ENCODE assay signal across 22 cellular contexts in genomic region chr6:15153191-15153590, GRCh38.
"Had no signal": no experiment of that assay in that cellular context is flagged by ENCODE, and none has a peak within 500 bp of the region (broad histone marks: within the 10 kb centered on the region; RNA-seq: fewer than 3 reads in every experiment).

No MANE protein-coding gene starts in this region.

- H3K27ac Mint-ChIP-seq: natural killer cell treated with Interleukin-12 subunit alpha and Interleukin-12 subunit beta and Interleukin-15 and Interleukin-18, amount 100 ng/mL, for 72 hours; neural progenitor cell; progenitor cell of endocrine pancreas had no signal

- H3K9me3 Mint-ChIP-seq: effector memory CD8-positive, alpha-beta T cell; memory B cell; natural killer cell treated with Interleukin-12 subunit alpha and Interleukin-12 subunit beta and Interleukin-15 and Interleukin-18, amount 100 ng/mL, for 72 hours; neural progenitor cell had no signal

- H3K27me3 Mint-ChIP-seq: natural killer cell treated with Interleukin-12 subunit alpha and Interleukin-12 subunit beta and Interleukin-15 and Interleukin-18, amount 100 ng/mL, for 72 hours had no signal

- H3K4me3 Mint-ChIP-seq: effector memory CD8-positive, alpha-beta T cell; memory B cell; natural killer cell treated with Interleukin-12 subunit alpha and Interleukin-12 subunit beta and Interleukin-15 and Interleukin-18, amount 100 ng/mL, for 72 hours; neural progenitor cell had no signal

- H3K4me3 ChIP-seq: esophagus squamous epithelium, heart left ventricle, hepatocyte, lung, neural progenitor cell, right lobe of liver, smooth muscle cell, stomach, thyroid gland, vagina had no signal

- H3K36me3 Mint-ChIP-seq: memory B cell; natural killer cell treated with Interleukin-12 subunit alpha and Interleukin-12 subunit beta and Interleukin-15 and Interleukin-18, amount 100 ng/mL, for 72 hours; neural progenitor cell had no signal

- DNase-seq: cortex of kidney; effector memory CD8-positive, alpha-beta T cell; esophagus squamous epithelium; heart left ventricle; kidney; right lobe of liver; stimulated activated CD4-positive, alpha-beta T cell treated with anti-CD3 and anti-CD28 coated beads, Interleukin-12 subunit alpha, Interleukin-12 subunit beta, amount 100 ng/mL, for 4 hours; stimulated activated CD4-positive, alpha-beta T cell treated with anti-CD3 and anti-CD28 coated beads, Interleukin-1b, Interleukin-23, amount 100 ng/mL, for 48 hours; stimulated activated CD4-positive, alpha-beta T cell treated with anti-CD3 and anti-CD28 coated beads, Interleukin-4, amount 100 ng/mL, for 1 hour; stimulated activated CD8-positive, alpha-beta memory T cell treated with anti-CD3 and anti-CD28 coated beads, Interleukin-4, amount 100 ng/mL, for 48 hours; stimulated activated naive CD4-positive, alpha-beta T cell treated with Interleukin-2 at 50 U/mL for 16 hours; stomach; thyroid gland; trophoblast cell had no signal
